In the genomic region with DNA sequence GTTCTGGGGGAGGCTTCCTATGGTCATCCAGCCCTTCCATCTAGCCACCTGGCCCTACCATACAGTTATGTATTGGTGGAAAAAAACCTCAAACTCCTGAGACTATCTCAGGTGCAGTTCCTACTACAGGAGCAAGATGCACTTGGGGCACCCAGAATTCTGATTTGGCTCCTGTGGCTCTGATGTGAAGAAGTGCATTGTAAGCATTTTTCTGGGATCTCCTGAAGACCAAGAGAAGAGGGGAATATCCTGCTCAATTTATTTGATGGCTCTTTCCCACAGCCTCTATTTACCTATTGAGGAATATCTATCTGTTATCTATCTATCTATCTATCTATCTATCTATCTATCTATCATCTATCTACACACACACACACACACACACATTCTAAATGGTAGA, we compare ENCODE assay signal across 8 cellular contexts.
"Had no signal": no experiment of that assay in that cellular context is flagged by ENCODE, and none has a peak within 500 bp of the region (broad histone marks: within the 10 kb centered on the region; RNA-seq: fewer than 3 reads in every experiment).

No MANE protein-coding gene starts in this region.

- H3K27ac ChIP-seq: KMS-11 had no signal

- H3K9ac ChIP-seq: KMS-11 had no signal

- H3K27ac Mint-ChIP-seq: GM23338, H9 had no signal

- FAIRE-seq: H1, H54, HTR-8/SVneo had no signal

- H3K4me1 Mint-ChIP-seq: GM23338, H9 had no signal

- H2AFZ ChIP-seq: GM23338 had no signal

- H3K4me3 ChIP-seq: GM23338 had no signal

- ATAC-seq: GM23338 had no signal

- DNase-seq: H9, HCEC 1CT, KBM-7 had no signal

- H3K4me3 Mint-ChIP-seq: GM23338, H9 had no signal

- H3K4me2 ChIP-seq: GM23338, KMS-11 had no signal
